Comparison of ENCODE assay signal across 8 cellular contexts in genomic region chr12:131104464-131105350, GRCh38.
DNase-seq lines count a peak whose midpoint lies in the region; ATAC-seq and TF ChIP-seq lines count a peak whose summit lies in the region.

No MANE protein-coding gene starts in this region.

- H3K4me1 ChIP-seq in CD8-positive, alpha-beta memory T cell (ENCODE audit: insufficient read depth, low read length) = peaks cover 16% of the 10 kb centered on the region
- H3K4me1 ChIP-seq in Peyer's patch (peaks cover 0 to 9% (median 0%) of the 10 kb centered on the region in 4 donors), neutrophil (ENCODE audit: control insufficient read depth in 1 of 2, insufficient read depth in 1 of 2, low read depth in 1 of 2, low read length in 1 of 2) (no peaks in the 10 kb centered on the region), suprapubic skin (peaks cover 6% of the 10 kb centered on the region)

- intact Hi-C loops in activated T-helper 1 cell treated with anti-CD3 and anti-CD28 coated beads, Interleukin-12 subunit alpha, Interleukin-12 subunit beta, Interleukin-2, Interleukin-4 antibody, amounts not matched to agents 30 ng/mL and 10 ng/mL and 1 ng/mL, durations not matched to agents 14 hours and 24 hours and 36 hours (cut with micrococcal nuclease) = loop anchor here (1.0 to 10.0 kb wide), 5 partner anchors 28 to 726 kb away; partner anchors contain the start of gene SFSWAP

- no peaks in the 10 kb centered on the region for H3K27me3 ChIP-seq in CD8-positive, alpha-beta memory T cell (ENCODE audit: insufficient read depth, low read length, poor library complexity, severe bottlenecking)
- H3K27me3 ChIP-seq in Peyer's patch (no peaks in the 10 kb centered on the region), neutrophil (peaks cover 17% of the 10 kb centered on the region), suprapubic skin (peaks cover 16% of the 10 kb centered on the region)

- peak; percentile 54 to 77 (median 62) for DNase-seq in CD8-positive, alpha-beta memory T cell
- DNase-seq in HT-29 (ENCODE audit: low spot score) (peak; percentile 73), Peyer's patch (peak; percentile 71 to 90 (median 87)), fibroblast of the aortic adventitia (ENCODE audit: low read depth) (peak; percentile 56), suprapubic skin (ENCODE audit: low spot score in 2 of 2) (peak; percentile 88 to 92)
- peak; percentile 69 for DNase-seq in activated T-helper 1 cell treated with anti-CD3 and anti-CD28 coated beads, Interleukin-12 subunit alpha, Interleukin-12 subunit beta, Interleukin-2, Interleukin-4 antibody, amounts not matched to agents 30 ng/mL and 10 ng/mL and 1 ng/mL, durations not matched to agents 14 hours and 24 hours and 36 hours (ENCODE audit: low spot score)

- H3K4me1 Mint-ChIP-seq in CD8-positive, alpha-beta memory T cell = peaks cover 14 to 19% (median 17%) of the 10 kb centered on the region in 3 donors
- peaks cover 19% of the 10 kb centered on the region for H3K4me1 Mint-ChIP-seq in activated T-helper 1 cell treated with anti-CD3 and anti-CD28 coated beads, Interleukin-12 subunit alpha, Interleukin-12 subunit beta, Interleukin-2, Interleukin-4 antibody, amounts not matched to agents 30 ng/mL and 10 ng/mL and 1 ng/mL, durations not matched to agents 14 hours and 24 hours and 36 hours (ENCODE audit: low read depth)

- no peaks in the 10 kb centered on the region for H3K36me3 Mint-ChIP-seq in CD8-positive, alpha-beta memory T cell
- H3K36me3 Mint-ChIP-seq in activated T-helper 1 cell treated with anti-CD3 and anti-CD28 coated beads, Interleukin-12 subunit alpha, Interleukin-12 subunit beta, Interleukin-2, Interleukin-4 antibody, amounts not matched to agents 30 ng/mL and 10 ng/mL and 1 ng/mL, durations not matched to agents 14 hours and 24 hours and 36 hours (ENCODE audit: low read depth) = no peaks in the 10 kb centered on the region

- H3K27ac ChIP-seq in CD8-positive, alpha-beta memory T cell (ENCODE audit: low read depth, low read length) = no peak overlapping the region
- no peak overlapping the region for H3K27ac ChIP-seq in Peyer's patch
- H3K27ac ChIP-seq in neutrophil = no peak overlapping the region
- no peak overlapping the region for H3K27ac ChIP-seq in suprapubic skin

- TF ChIP-seq POLR2A in Peyer's patch (IDR thresholded peaks at IDR 0.05) (no peak), suprapubic skin (IDR thresholded peaks at IDR 0.05) (no peak)

- CTCF ChIA-PET in CD8-positive, alpha-beta memory T cell (lab: Charles Lee) = interaction anchor here (0.6 to 3.9 kb wide), 15 partner anchors 8 to 845 kb away, joined by 3 to 39 read pairs (median 4); partner anchors contain the start of gene EP400

- POLR2A ChIA-PET in CD8-positive, alpha-beta memory T cell (lab: Charles Lee) = no interaction called here

- no peaks in the 10 kb centered on the region for H3K36me3 ChIP-seq in CD8-positive, alpha-beta memory T cell (ENCODE audit: insufficient read depth, low read length)
- no peaks in the 10 kb centered on the region for H3K36me3 ChIP-seq in Peyer's patch
- H3K36me3 ChIP-seq in neutrophil = no peaks in the 10 kb centered on the region
- no peaks in the 10 kb centered on the region for H3K36me3 ChIP-seq in suprapubic skin

- ATAC-seq in GM19463 (IDR thresholded peaks at IDR 0.05; ENCODE audit: unreplicated experiment) = peak; percentile 53

- WGBS in suprapubic skin = 56% methylated on average over 22 of the region's 32 CpGs

- TF ChIP-seq EP300 in suprapubic skin (IDR thresholded peaks at IDR 0.05) = no peak

- peak overlapping the region in 6 of 7 donors; percentile 44 to 84 (median 66) for H3K4me3 Mint-ChIP-seq in CD8-positive, alpha-beta memory T cell
- H3K4me3 Mint-ChIP-seq in activated T-helper 1 cell treated with anti-CD3 and anti-CD28 coated beads, Interleukin-12 subunit alpha, Interleukin-12 subunit beta, Interleukin-2, Interleukin-4 antibody, amounts not matched to agents 30 ng/mL and 10 ng/mL and 1 ng/mL, durations not matched to agents 14 hours and 24 hours and 36 hours = no peak overlapping the region

- no peaks in the 10 kb centered on the region for H3K9me3 ChIP-seq in CD8-positive, alpha-beta memory T cell (ENCODE audit: low read length)
- H3K9me3 ChIP-seq in Peyer's patch = no peaks in the 10 kb centered on the region
- no peaks in the 10 kb centered on the region for H3K9me3 ChIP-seq in neutrophil
- no peaks in the 10 kb centered on the region for H3K9me3 ChIP-seq in suprapubic skin

- peaks cover 3 to 9% of the 10 kb centered on the region in 2 donors for H3K27me3 Mint-ChIP-seq in CD8-positive, alpha-beta memory T cell
- peaks cover 9% of the 10 kb centered on the region for H3K27me3 Mint-ChIP-seq in activated T-helper 1 cell treated with anti-CD3 and anti-CD28 coated beads, Interleukin-12 subunit alpha, Interleukin-12 subunit beta, Interleukin-2, Interleukin-4 antibody, amounts not matched to agents 30 ng/mL and 10 ng/mL and 1 ng/mL, durations not matched to agents 14 hours and 24 hours and 36 hours (ENCODE audit: insufficient read depth)

- peak; percentile 49 to 91 (median 84) for TF ChIP-seq CTCF in Peyer's patch (IDR thresholded peaks at IDR 0.05)
- peak; percentile 77 for TF ChIP-seq CTCF in fibroblast of the aortic adventitia (IDR thresholded peaks at IDR 0.05; ENCODE audit: insufficient read depth, low read length)
- TF ChIP-seq CTCF in neutrophil (IDR thresholded peaks at IDR 0.05) = peak; percentile 14
- TF ChIP-seq CTCF in suprapubic skin (IDR thresholded peaks at IDR 0.05) = peak; percentile 81 to 94

- peak overlapping the region in 4 of 8 donors; percentile 21 to 85 (median 73) for H3K27ac Mint-ChIP-seq in CD8-positive, alpha-beta memory T cell
- no peak overlapping the region for H3K27ac Mint-ChIP-seq in activated T-helper 1 cell treated with anti-CD3 and anti-CD28 coated beads, Interleukin-12 subunit alpha, Interleukin-12 subunit beta, Interleukin-2, Interleukin-4 antibody, amounts not matched to agents 30 ng/mL and 10 ng/mL and 1 ng/mL, durations not matched to agents 14 hours and 24 hours and 36 hours

- H3K9me3 Mint-ChIP-seq in CD8-positive, alpha-beta memory T cell = peaks cover 0 to 3% (median 0%) of the 10 kb centered on the region in 5 donors
- H3K9me3 Mint-ChIP-seq in activated T-helper 1 cell treated with anti-CD3 and anti-CD28 coated beads, Interleukin-12 subunit alpha, Interleukin-12 subunit beta, Interleukin-2, Interleukin-4 antibody, amounts not matched to agents 30 ng/mL and 10 ng/mL and 1 ng/mL, durations not matched to agents 14 hours and 24 hours and 36 hours = peaks cover 4% of the 10 kb centered on the region

- no peak overlapping the region for H3K4me3 ChIP-seq in CD8-positive, alpha-beta memory T cell (ENCODE audit: low read length)
- H3K4me3 ChIP-seq in Peyer's patch (no peak overlapping the region), fibroblast of the aortic adventitia (ENCODE audit: low read depth, low read length) (no peak overlapping the region), neutrophil (ENCODE audit: low read depth in 1 of 2, low read length in 1 of 2) (no peak overlapping the region), suprapubic skin (no peak overlapping the region)

Comparison
In these comparisons a context has a peak if more than half of its experiments do, and no peak if none do; other contexts are left out.
1. CTCF ChIP-seq: peak in every context shown above with its lines; median percentile 88 in suprapubic skin; 84 in Peyer's patch; 77 in fibroblast of the aortic adventitia; 14 in neutrophil.